Comparison of ENCODE assay signal across 12 cellular contexts in the genomic region with DNA sequence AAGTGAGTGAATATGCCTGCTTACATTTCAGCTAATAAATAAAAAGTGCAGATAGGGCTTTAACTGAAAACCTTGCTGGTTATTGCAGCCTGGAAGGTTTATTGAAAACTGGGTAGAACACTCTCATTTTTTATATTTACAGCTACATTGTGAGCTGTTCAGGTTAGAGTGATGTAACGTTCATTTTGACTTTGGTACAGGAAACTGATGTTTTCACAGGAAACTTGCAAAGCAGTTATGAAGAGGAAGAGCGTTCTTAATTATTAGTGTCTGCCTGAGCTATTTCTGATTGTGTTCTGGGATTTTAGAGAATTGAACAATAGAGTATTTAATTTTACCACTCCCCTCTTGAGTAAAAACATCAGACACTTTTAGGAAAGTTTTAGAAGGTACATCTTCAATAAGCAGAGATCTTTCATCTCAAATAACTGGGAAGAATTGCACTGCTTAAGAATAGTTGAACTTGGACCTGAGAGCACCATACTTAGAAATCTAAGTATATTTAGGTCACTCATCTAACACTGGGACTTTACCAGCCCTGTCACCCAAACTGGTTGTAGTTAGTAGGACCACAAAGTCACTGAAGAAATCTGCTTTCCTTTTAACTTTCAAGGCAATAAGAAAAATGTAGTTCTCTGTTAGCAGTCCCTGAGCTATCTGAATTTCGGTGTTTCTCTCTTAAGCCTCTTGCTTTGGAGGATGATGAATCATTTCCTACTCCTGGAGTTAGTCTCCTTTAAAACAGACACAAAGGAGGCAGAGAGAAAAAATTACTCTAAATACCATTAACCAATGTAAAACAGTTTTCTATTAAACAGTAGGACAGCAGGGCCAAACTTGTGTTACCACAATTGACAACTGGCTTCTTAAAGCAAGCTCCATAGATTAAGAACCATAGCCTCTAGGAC.
DNase-seq lines count a peak whose midpoint lies in the region; ATAC-seq, FAIRE-seq and TF ChIP-seq lines count a peak whose summit lies in the region.
"Had no signal": no experiment of that assay in that cellular context is flagged by ENCODE, and none has a peak within 500 bp of the region (broad histone marks: within the 10 kb centered on the region; RNA-seq: fewer than 3 reads in every experiment).

No MANE protein-coding gene starts in this region.

- H3K4me3 ChIP-seq in Karpas-422 (ENCODE audit: low read length) = peak overlapping the region; percentile 26
- no peak overlapping the region for H3K4me3 ChIP-seq in bronchial epithelial cell (ENCODE audit: low read depth, low read length)

- H3K4me1 Mint-ChIP-seq in natural killer cell treated with Interleukin-12 subunit alpha and Interleukin-12 subunit beta and Interleukin-15 and Interleukin-18, amount 100 ng/mL, for 72 hours (ENCODE audit: low read depth in 2 of 2) = peaks cover 16% of the 10 kb centered on the region in 2 donors

- DNase-seq in ELR (ENCODE audit: low read depth) (peak; percentile 54), Karpas-422 (peak; percentile 83), bronchial epithelial cell (ENCODE audit: low read depth) (peak; percentile 37), NCI-H187 (lab: John Stamatoyannopoulos, UW) (no peak), frontal cortex (ENCODE audit: low spot score in 2 of 2) (no peak)
- no peak for DNase-seq in natural killer cell treated with Interleukin-12 subunit alpha and Interleukin-12 subunit beta and Interleukin-15 and Interleukin-18, amount 100 ng/mL, for 72 hours (ENCODE audit: low spot score)
- DNase-seq: activated T-cell treated with anti-CD3 and anti-CD28 coated beads for 4 hours, NCI-H1105 treated with DMSO at 0.1 percent for 48 hours had no signal

- no peaks in the 10 kb centered on the region for H4K20me1 ChIP-seq in Karpas-422 (ENCODE audit: insufficient read depth, low read depth, low read length)

- H3K4me3 Mint-ChIP-seq in natural killer cell treated with Interleukin-12 subunit alpha and Interleukin-12 subunit beta and Interleukin-15 and Interleukin-18, amount 100 ng/mL, for 72 hours = peak overlapping the region; percentile 77

- H3K9ac ChIP-seq in Karpas-422 (ENCODE audit: low read length) = peak overlapping the region; percentile 60

- H3K36me3 Mint-ChIP-seq in natural killer cell treated with Interleukin-12 subunit alpha and Interleukin-12 subunit beta and Interleukin-15 and Interleukin-18, amount 100 ng/mL, for 72 hours = peaks cover 15% of the 10 kb centered on the region

- peaks cover 2% of the 10 kb centered on the region for H3K9me3 Mint-ChIP-seq in natural killer cell treated with Interleukin-12 subunit alpha and Interleukin-12 subunit beta and Interleukin-15 and Interleukin-18, amount 100 ng/mL, for 72 hours

- ATAC-seq in natural killer cell treated with Interleukin-12 subunit alpha and Interleukin-12 subunit beta and Interleukin-15 and Interleukin-18, amount 100 ng/mL, for 72 hours = peak; percentile 65 to 71
- ATAC-seq in GM18861 (IDR thresholded peaks at IDR 0.05; ENCODE audit: unreplicated experiment) (no peak), GM18502 (IDR thresholded peaks at IDR 0.05; ENCODE audit: poor library complexity, unreplicated experiment) (no peak)

- peak overlapping the region; percentile 92 for H3K27ac ChIP-seq in Karpas-422 (ENCODE audit: low read length)

- H3K9me3 ChIP-seq in Karpas-422 (ENCODE audit: low read length) = no peaks in the 10 kb centered on the region

- H3K36me3 ChIP-seq in Karpas-422 (ENCODE audit: insufficient read depth, low read length) = peaks cover 29% of the 10 kb centered on the region
- no peaks in the 10 kb centered on the region for H3K36me3 ChIP-seq in bronchial epithelial cell (ENCODE audit: control insufficient read depth, insufficient read depth, low read length)

- H3K79me2 ChIP-seq in Karpas-422 (ENCODE audit: low read length) = peaks cover 25% of the 10 kb centered on the region

- FAIRE-seq in bronchial epithelial cell (lab: Jason Lieb, UNC) = no peak
- no peak for FAIRE-seq in frontal cortex (lab: Jason Lieb, UNC)
- FAIRE-seq: H1, TTC549 had no signal

- H3K27ac Mint-ChIP-seq in natural killer cell treated with Interleukin-12 subunit alpha and Interleukin-12 subunit beta and Interleukin-15 and Interleukin-18, amount 100 ng/mL, for 72 hours = peak overlapping the region; percentile 86 to 93

- no peak for TF ChIP-seq CTCF in bronchial epithelial cell (IDR thresholded peaks at IDR 0.05; ENCODE audit: insufficient read depth, low read length, severe bottlenecking)

- H2AFZ ChIP-seq in Karpas-422 (ENCODE audit: low read length) = no peak overlapping the region

- H3K27me3 ChIP-seq in Karpas-422 (ENCODE audit: low read length) (no peaks in the 10 kb centered on the region), bronchial epithelial cell (ENCODE audit: control insufficient read depth, insufficient read depth, low read length) (no peaks in the 10 kb centered on the region)

- peak overlapping the region; percentile 69 for H3K4me2 ChIP-seq in Karpas-422 (ENCODE audit: low read depth, low read length, poor library complexity, severe bottlenecking)

- no peaks in the 10 kb centered on the region for H3K27me3 Mint-ChIP-seq in natural killer cell treated with Interleukin-12 subunit alpha and Interleukin-12 subunit beta and Interleukin-15 and Interleukin-18, amount 100 ng/mL, for 72 hours

- peaks cover 77% of the 10 kb centered on the region for H3K4me1 ChIP-seq in Karpas-422 (ENCODE audit: low read length)

- no peaks in the 10 kb centered on the region for H3K9me2 ChIP-seq in Karpas-422 (replicated peaks; ENCODE audit: insufficient read depth, low read length)

Comparison
In these comparisons a context has a peak if more than half of its experiments do, and no peak if none do; other contexts are left out.
1. DNase-seq: peak in ELR (single experiment), Karpas-422 (single experiment) and bronchial epithelial cell (single experiment); none in natural killer cell treated with Interleukin-12 subunit alpha and Interleukin-12 subunit beta and Interleukin-15 and Interleukin-18, amount 100 ng/mL, for 72 hours (single experiment), NCI-H187 (0 of 2) and frontal cortex (0 of 2).
2. ATAC-seq: peak in natural killer cell treated with Interleukin-12 subunit alpha and Interleukin-12 subunit beta and Interleukin-15 and Interleukin-18, amount 100 ng/mL, for 72 hours (2 of 2); none in GM18861 (single experiment) and GM18502 (single experiment).